Comparison of ENCODE assay signal across 8 cellular contexts in the genomic region with DNA sequence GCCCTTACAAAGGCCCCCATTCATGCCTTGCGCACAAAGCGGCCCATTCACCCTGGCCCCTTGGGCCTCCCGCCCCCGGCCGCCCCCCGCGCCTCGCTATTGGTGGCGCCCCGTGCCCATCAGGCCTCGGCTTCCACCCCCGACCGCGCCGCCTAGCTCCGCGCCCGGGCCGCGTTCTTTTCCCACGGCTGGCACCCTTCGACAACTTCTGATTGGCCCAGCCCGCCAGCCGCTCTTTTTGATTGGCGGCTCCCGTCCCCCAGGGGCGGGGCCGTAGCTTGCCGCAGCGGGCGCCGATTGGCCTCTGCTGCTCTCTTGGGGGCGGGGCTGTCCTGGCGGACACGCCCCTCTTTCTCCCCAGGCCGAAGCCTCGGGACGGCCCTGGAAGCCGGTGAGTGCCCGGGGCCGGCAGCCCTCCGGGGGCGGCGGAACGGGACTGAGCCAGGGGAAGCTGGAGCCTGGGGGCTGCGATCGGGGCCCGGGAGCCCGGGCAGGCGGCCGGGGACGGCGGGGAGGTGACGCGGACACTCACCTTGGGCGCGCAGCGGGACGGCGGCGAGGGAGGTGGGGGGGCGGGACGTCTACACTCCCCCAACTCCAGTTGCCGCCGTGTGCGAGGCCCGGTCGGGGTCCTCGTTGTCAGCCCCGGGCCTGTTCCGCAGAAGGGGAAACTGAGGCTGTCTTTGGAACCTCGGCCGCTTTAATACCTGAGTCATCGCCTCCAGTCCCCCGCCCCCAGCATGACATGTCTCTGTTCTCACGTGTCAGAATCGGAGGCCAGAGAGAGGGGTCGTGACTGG. TPM values are rescaled to one million over a fixed set of nuclear protein-coding genes. Genes with fewer than 3 reads are reported as not detected.
DNase-seq lines count a peak whose midpoint lies in the region; ATAC-seq, FAIRE-seq and TF ChIP-seq lines count a peak whose summit lies in the region.

Gene MYH14, plus strand, starts transcription at position 342 of the 800 bp plus-strand sequence. CDS start 6,744 bp downstream, outside the sequence.

- FAIRE-seq in TTC549 (lab: Jason Lieb, UNC): peak; percentile 40

- H2AFZ ChIP-seq in osteoblast (ENCODE audit: low read length): no peak within 1 kb of the TSS

- WGBS in heart right ventricle, 2 donors: 1 to 3% methylated on average over 58 to 78 of the region's 78 CpGs

- DNase-seq in A172 (ENCODE audit: low spot score): peak; percentile 62
- peak; percentile 85 for DNase-seq in heart right ventricle
- peak; percentile 97 for DNase-seq in osteoblast (ENCODE audit: insufficient read length, low spot score, missing footprints)
- DNase-seq in activated CD4-positive, alpha-beta T cell treated with anti-CD3 and anti-CD28 coated beads, Interleukin-2, amount 10 ng/mL, durations not matched to agents 7 days and 5 days: no peak

- TF ChIP-seq CTCF in heart right ventricle (IDR thresholded peaks at IDR 0.05) (peak in 1 of 9 donors; percentile 16), osteoblast (IDR thresholded peaks at IDR 0.05; ENCODE audit: extremely low read depth, low read depth, low read length) (no peak)

- H3K27ac Mint-ChIP-seq in activated CD4-positive, alpha-beta T cell treated with anti-CD3 and anti-CD28 coated beads, Interleukin-2, amount 10 ng/mL, durations not matched to agents 7 days and 5 days: no peak within 1 kb of the TSS

- H3K9ac ChIP-seq in HUES6 (ENCODE audit: low read length): no peak within 1 kb of the TSS

- POLR2A ChIA-PET in activated CD4-positive, alpha-beta T cell treated with anti-CD3 and anti-CD28 coated beads, Interleukin-2, amount 10 ng/mL, durations not matched to agents 7 days and 5 days (lab: Charles Lee): no interaction called here

- no peaks in the 10 kb centered on the region for H3K4me1 Mint-ChIP-seq in activated CD4-positive, alpha-beta T cell treated with anti-CD3 and anti-CD28 coated beads, Interleukin-2, amount 10 ng/mL, durations not matched to agents 7 days and 5 days

- no peak within 1 kb of the TSS for H3K4me3 Mint-ChIP-seq in activated CD4-positive, alpha-beta T cell treated with anti-CD3 and anti-CD28 coated beads, Interleukin-2, amount 10 ng/mL, durations not matched to agents 7 days and 5 days

- H3K27me3 ChIP-seq in HUES6 (ENCODE audit: control insufficient read depth, insufficient read depth, low read length): peaks cover 48% of the 10 kb centered on the region
- peaks cover 6 to 55% (median 38%) of the 10 kb centered on the region in 7 donors for H3K27me3 ChIP-seq in heart right ventricle
- H3K27me3 ChIP-seq in osteoblast (ENCODE audit: insufficient read depth, low read length): peaks cover 18% of the 10 kb centered on the region

- peaks cover 7% of the 10 kb centered on the region; the same call in 1 of the 2 replicates for H3K4me1 ChIP-seq in HUES6 (ENCODE audit: control insufficient read depth, insufficient read depth, low read length)
- peaks cover 6 to 41% (median 22%) of the 10 kb centered on the region in 9 donors for H3K4me1 ChIP-seq in heart right ventricle
- no peaks in the 10 kb centered on the region for H3K4me1 ChIP-seq in osteoblast (ENCODE audit: insufficient read depth, low read length)

- H3K9me3 ChIP-seq in HUES6 (ENCODE audit: control insufficient read depth, insufficient read depth, low read depth, low read length) (no peaks in the 10 kb centered on the region), heart right ventricle (no peaks in the 10 kb centered on the region), osteoblast (ENCODE audit: low read depth, low read length) (no peaks in the 10 kb centered on the region)

- no peaks in the 10 kb centered on the region for H3K9me3 Mint-ChIP-seq in activated CD4-positive, alpha-beta T cell treated with anti-CD3 and anti-CD28 coated beads, Interleukin-2, amount 10 ng/mL, durations not matched to agents 7 days and 5 days

- H3K27ac ChIP-seq in HUES6 (ENCODE audit: low read depth, low read length) (no peak within 1 kb of the TSS), heart right ventricle (peak within 1 kb of the TSS; percentile 51 to 92 (median 82)), osteoblast (ENCODE audit: low read depth, low read length) (no peak within 1 kb of the TSS)

- CTCF ChIA-PET in activated CD4-positive, alpha-beta T cell treated with anti-CD3 and anti-CD28 coated beads, Interleukin-2, amount 10 ng/mL, durations not matched to agents 7 days and 5 days (lab: Charles Lee): no interaction called here

- no peak within 1 kb of the TSS for H3K4me2 ChIP-seq in osteoblast (ENCODE audit: insufficient read depth, low read length)

- intact Hi-C loops in heart right ventricle (cut with DNase I): no loop called here

- no peaks in the 10 kb centered on the region for H4K20me1 ChIP-seq in osteoblast (ENCODE audit: insufficient read depth, low read length)

- H3K27me3 Mint-ChIP-seq in activated CD4-positive, alpha-beta T cell treated with anti-CD3 and anti-CD28 coated beads, Interleukin-2, amount 10 ng/mL, durations not matched to agents 7 days and 5 days: peaks cover 28% of the 10 kb centered on the region

- peak; percentile 90 to 95 (median 92) for ATAC-seq in heart right ventricle
- no peak for ATAC-seq in HG03135 (IDR thresholded peaks at IDR 0.05; ENCODE audit: unreplicated experiment)
- ATAC-seq in GM19455 (IDR thresholded peaks at IDR 0.05; ENCODE audit: unreplicated experiment): no peak

- H3K36me3 Mint-ChIP-seq in activated CD4-positive, alpha-beta T cell treated with anti-CD3 and anti-CD28 coated beads, Interleukin-2, amount 10 ng/mL, durations not matched to agents 7 days and 5 days (ENCODE audit: low read depth): no peaks in the 10 kb centered on the region

- H3K79me2 ChIP-seq in osteoblast (ENCODE audit: insufficient read depth, low read length): no peaks in the 10 kb centered on the region

- H3K36me3 ChIP-seq in HUES6 (ENCODE audit: control insufficient read depth, insufficient read depth, low read length) (no peaks in the 10 kb centered on the region), heart right ventricle (no peaks in the 10 kb centered on the region), osteoblast (ENCODE audit: insufficient read depth, low read length) (no peaks in the 10 kb centered on the region)

- H3K4me3 ChIP-seq in HUES6 (ENCODE audit: low read depth, low read length) (peak within 1 kb of the TSS; percentile 61), heart right ventricle (peak within 1 kb of the TSS in 9 of 10 donors; percentile 50 to 69 (median 64)), osteoblast (ENCODE audit: insufficient read depth, low read length) (no peak within 1 kb of the TSS)

RNA-seq across cellular contexts. Expression of gene MYH14, which starts in this region (rescaled TPM):
- total RNA-seq in A172 (2014; rRNA removed; shearing (Covaris generic)): 2.4 and 2.8 TPM in 2 replicates
- total RNA-seq in heart right ventricle (100 to 1,000 TPM in 5 of 10 donors, 10 to 100 TPM in 5; 82.2 to 124 (median 102) TPM), osteoblast (under 0.01 TPM in 1 of 2 replicates, not detected in the other)
- polyA plus RNA-seq in heart right ventricle: 100 to 1,000 TPM in 1 of 2 donors, 10 to 100 TPM in 1; 29.3 to 149 TPM
- total RNA-seq in activated CD4-positive, alpha-beta T cell treated with anti-CD3 and anti-CD28 coated beads, Interleukin-2, amount 10 ng/mL, durations not matched to agents 7 days and 5 days: not detected

Comparison
In these comparisons a context has a peak if more than half of its experiments do, and no peak if none do; other contexts are left out.
1. RNA of gene MYH14 (total RNA-seq): 82.2 to 124 TPM in heart right ventricle; 2.4 to 2.8 TPM in A172, under 0.01 TPM in osteoblast and not detected in activated CD4-positive, alpha-beta T cell treated with anti-CD3 and anti-CD28 coated beads, Interleukin-2, amount 10 ng/mL, durations not matched to agents 7 days and 5 days; every median in the first group is over 10 times any median in the second.
2. Peak in DNase-seq in osteoblast; RNA of the gene not detected or under 1 TPM.
3. H3K27ac ChIP-seq: peak in heart right ventricle (10 of 10); none in HUES6 (single experiment) and osteoblast (single experiment).
4. ATAC-seq: peak in heart right ventricle (8 of 8); none in HG03135 (single experiment) and GM19455 (single experiment).